In the genomic region with DNA sequence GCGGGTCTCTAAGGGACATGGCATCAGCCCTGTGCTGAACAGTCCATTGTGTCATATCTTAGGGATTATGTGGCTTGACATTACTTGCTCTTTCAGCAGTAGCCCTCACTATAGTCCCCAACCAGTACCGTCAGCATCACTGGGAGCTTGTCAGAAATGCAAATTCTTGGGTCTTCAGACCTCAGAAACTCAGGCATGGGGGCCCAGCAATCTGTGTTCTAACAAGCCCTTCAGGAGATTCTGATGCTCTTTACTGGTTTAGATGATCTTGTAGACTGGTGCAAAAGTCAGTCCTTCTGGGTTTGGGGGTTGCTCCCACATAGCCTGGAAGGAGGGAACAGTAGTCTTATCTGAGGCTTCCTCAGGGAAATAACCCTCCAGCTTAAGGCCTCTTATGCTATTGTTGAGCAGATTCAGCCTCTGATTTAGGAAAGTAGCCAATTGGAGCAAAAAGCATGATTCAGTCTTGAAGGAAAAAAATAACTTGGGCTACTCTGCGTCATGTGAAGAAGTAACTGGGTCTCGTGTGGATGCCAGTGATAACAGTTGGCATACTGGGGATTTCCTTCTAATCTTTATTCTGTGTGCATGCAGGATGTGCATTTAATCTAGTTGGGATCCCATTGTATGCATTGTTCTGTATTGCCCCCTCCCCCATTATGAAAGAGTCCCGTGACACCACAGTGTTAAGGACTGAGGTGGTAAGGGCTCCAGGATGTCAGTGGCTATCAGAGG, we compare ENCODE assay signal across 8 cellular contexts. TPM values are rescaled to one million over a fixed set of nuclear protein-coding genes. Genes with fewer than 3 reads are reported as not detected.
A peak's percentile ranks its signal among the peaks of the same experiment; 100 is the strongest.
DNase-seq lines count a peak whose midpoint lies in the region; ATAC-seq and TF ChIP-seq lines count a peak whose summit lies in the region.

No MANE protein-coding gene starts in this region.

- H3K4me1 Mint-ChIP-seq in osteocyte (ENCODE audit: unreplicated experiment) = peaks cover 42% of the 10 kb centered on the region
- H3K4me1 Mint-ChIP-seq in naive thymus-derived CD8-positive, alpha-beta T cell = peaks cover 20 to 63% (median 31%) of the 10 kb centered on the region in 4 donors

- no peaks in the 10 kb centered on the region for H3K27me3 Mint-ChIP-seq in osteocyte (ENCODE audit: unreplicated experiment)
- no peaks in the 10 kb centered on the region for H3K27me3 Mint-ChIP-seq in naive thymus-derived CD8-positive, alpha-beta T cell

- ATAC-seq in GM18517 (IDR thresholded peaks at IDR 0.05; ENCODE audit: unreplicated experiment) = peak; percentile 51
- peak; percentile 37 for ATAC-seq in HG03469 (IDR thresholded peaks at IDR 0.05; ENCODE audit: unreplicated experiment)
- ATAC-seq in naive thymus-derived CD8-positive, alpha-beta T cell = no peak

- DNase-seq in fibroblast of gingiva (ENCODE audit: low read depth) (peak; percentile 76), osteocyte (ENCODE audit: extremely low spot score, unreplicated experiment) (no peak), OCI-M1 (lab: John Stamatoyannopoulos, UW) (no peak), NCI-H526 treated with DMSO at 0.1 percent for 48 hours (lab: John Stamatoyannopoulos, UW) (no peak)
- DNase-seq in stimulated activated CD4-positive, alpha-beta T cell treated with anti-CD3 and anti-CD28 coated beads, Interleukin-2, amount 100 ng/mL, for 24 hours = no peak
- DNase-seq in naive thymus-derived CD8-positive, alpha-beta T cell = no peak

- H3K4me3 Mint-ChIP-seq in osteocyte (ENCODE audit: unreplicated experiment) = no peak overlapping the region
- no peak overlapping the region for H3K4me3 Mint-ChIP-seq in naive thymus-derived CD8-positive, alpha-beta T cell

- H3K27ac Mint-ChIP-seq in osteocyte (ENCODE audit: unreplicated experiment) = peak overlapping the region; percentile 88
- no peak overlapping the region for H3K27ac Mint-ChIP-seq in naive thymus-derived CD8-positive, alpha-beta T cell

- POLR2A ChIA-PET in naive thymus-derived CD8-positive, alpha-beta T cell (lab: Charles Lee) = no interaction called here

- no peaks in the 10 kb centered on the region for H3K36me3 Mint-ChIP-seq in osteocyte (ENCODE audit: unreplicated experiment)
- peaks cover 0 to 4% (median 0%) of the 10 kb centered on the region in 3 donors for H3K36me3 Mint-ChIP-seq in naive thymus-derived CD8-positive, alpha-beta T cell

- no peaks in the 10 kb centered on the region for H3K9me3 Mint-ChIP-seq in osteocyte (ENCODE audit: unreplicated experiment)
- H3K9me3 Mint-ChIP-seq in naive thymus-derived CD8-positive, alpha-beta T cell = no peaks in the 10 kb centered on the region

- no peak for TF ChIP-seq CTCF in osteocyte (IDR thresholded peaks at IDR 0.05)

RNA-seq across cellular contexts. Expression of gene TRAK1, which starts 38.9 kb away (rescaled TPM):
- total RNA-seq in osteocyte = 30.7 and 35.7 TPM in 2 replicates
- total RNA-seq in naive thymus-derived CD8-positive, alpha-beta T cell = 10 to 100 TPM; 18.8 to 19.1 TPM
- polyA plus RNA-seq in naive thymus-derived CD8-positive, alpha-beta T cell = 1 to 10 TPM; 4.3 to 8.3 (median 4.8) TPM

Comparison
In these comparisons a context has a peak if more than half of its experiments do, and no peak if none do; other contexts are left out.
1. ATAC-seq: peak in GM18517 (single experiment) and HG03469 (single experiment); none in naive thymus-derived CD8-positive, alpha-beta T cell (0 of 2).